23 cellular contexts compared by ENCODE assay signal in the genomic region with DNA sequence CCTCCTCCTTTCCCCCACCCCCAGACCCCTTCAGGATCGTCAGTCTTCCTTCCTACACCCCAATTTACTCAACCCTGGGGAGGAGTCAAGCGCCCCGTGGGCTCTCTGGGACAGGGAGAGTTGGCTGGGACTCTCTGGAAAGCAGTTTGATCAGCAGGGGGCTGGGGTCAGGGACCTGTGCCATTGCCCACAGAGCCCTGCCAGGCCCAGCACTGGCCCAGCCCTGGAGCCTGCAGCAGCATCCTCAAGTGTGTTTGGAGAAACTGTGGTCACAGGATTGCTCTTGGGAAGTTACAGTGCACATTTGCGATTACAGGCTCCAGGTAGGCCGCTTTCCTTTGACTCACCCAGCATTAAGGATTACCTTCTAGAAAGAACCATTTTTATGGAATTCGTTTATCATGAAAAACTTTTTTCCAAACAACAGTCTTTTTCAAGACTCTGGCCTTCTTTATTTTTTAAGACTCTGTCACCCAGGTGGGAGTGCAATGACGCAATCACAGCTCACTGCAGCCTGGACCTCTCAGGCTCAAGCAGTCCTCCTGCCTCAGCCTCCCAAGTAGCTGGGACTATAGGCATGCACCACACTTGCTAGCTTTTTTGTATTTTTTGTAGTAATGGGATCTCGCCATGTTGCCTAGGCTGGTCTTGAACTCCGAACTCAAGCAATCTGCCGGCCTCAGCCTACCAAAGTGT. TPM values are rescaled to one million over a fixed set of nuclear protein-coding genes. Genes with fewer than 3 reads are reported as not detected.
DNase-seq lines count a peak whose midpoint lies in the region; ATAC-seq, FAIRE-seq and TF ChIP-seq lines count a peak whose summit lies in the region.
"Had no signal": no experiment of that assay in that cellular context is flagged by ENCODE, and none has a peak within 500 bp of the region (broad histone marks: within the 10 kb centered on the region; RNA-seq: fewer than 3 reads in every experiment).

No MANE protein-coding gene starts in this region.

- H3K4me1 Mint-ChIP-seq in immature natural killer cell: no peaks in the 10 kb centered on the region
- H3K4me1 Mint-ChIP-seq: B cell; CD4-positive, alpha-beta memory T cell had no signal

- H3K4me1 ChIP-seq in H1 (replicated peaks in 1 of 4; ENCODE audit: control insufficient read depth in 3 of 4, insufficient read depth in 4 of 4, low read length in 3 of 4) (peaks cover 0 to 4% (median under 1%) of the 10 kb centered on the region in 4 experiments; a peak in 2 of 7 replicates), osteoblast (ENCODE audit: insufficient read depth, low read length) (peaks cover 12% of the 10 kb centered on the region)

- intact Hi-C loops in Right ventricle myocardium inferior (cut with DNase I) (no loop called here), Right ventricle myocardium superior (cut with DNase I) (no loop called here), posterior vena cava (cut with DNase I) (loop anchor here in 1 of 2 donors (5.0 kb wide), 1 partner anchor 43 kb away; no protein-coding TSS in a partner anchor)

- H3K4me2 ChIP-seq in H1 (ENCODE audit: insufficient read depth in 1 of 2, low read depth in 2 of 2, low read length in 2 of 2) (no peak overlapping the region), osteoblast (ENCODE audit: insufficient read depth, low read length) (no peak overlapping the region)

- no peak for FAIRE-seq in H1 (lab: Jason Lieb, UNC)

- H3K4me3 ChIP-seq in H1 (ENCODE audit: extremely low read depth in 1 of 4, insufficient read depth in 2 of 4, low read depth in 3 of 4, low read length in 4 of 4) (no peak overlapping the region), osteoblast (ENCODE audit: insufficient read depth, low read length) (no peak overlapping the region)
- H3K4me3 ChIP-seq: GM23248, Peyer's patch, SK-N-MC had no signal

- TF ChIP-seq RAD21 in Ishikawa (IDR thresholded peaks at IDR 0.05; ENCODE audit: low read depth) (no peak), H1 (IDR thresholded peaks at IDR 0.05 in 1 of 2, conservative IDR thresholded peaks at IDR 0.05 in 1 of 2; ENCODE audit: low read depth in 2 of 2, low read length in 2 of 2) (no peak)

- no peak overlapping the region for H2BK12ac ChIP-seq in H1 (ENCODE audit: low read depth, low read length)

- H3K4me3 Mint-ChIP-seq in immature natural killer cell: no peak overlapping the region
- H3K4me3 Mint-ChIP-seq: B cell; CD4-positive, alpha-beta memory T cell had no signal

- no peak overlapping the region for H3K56ac ChIP-seq in H1 (replicated peaks; ENCODE audit: insufficient read length, low read depth, low read length)

- no peak overlapping the region for H3K9ac ChIP-seq in H1 (replicated peaks in 1 of 4; ENCODE audit: extremely low read depth in 1 of 4, low read depth in 3 of 4, low read length in 3 of 4)
- H3K9ac ChIP-seq: GM23248 had no signal

- H4K8ac ChIP-seq in H1 (ENCODE audit: extremely low read depth, insufficient read depth, low read length): no peak overlapping the region; the same call in 1 of the 2 replicates

- H4K5ac ChIP-seq in H1 (ENCODE audit: insufficient read length, low read depth, low read length): no peak overlapping the region

- H3K36me3 ChIP-seq in H1 (ENCODE audit: control insufficient read depth in 2 of 4, insufficient read depth in 4 of 4, low read length in 3 of 4) (no peaks in the 10 kb centered on the region), osteoblast (ENCODE audit: insufficient read depth, low read length) (peaks cover 12% of the 10 kb centered on the region)
- H3K36me3 ChIP-seq: Peyer's patch had no signal

- DNase-seq in Right ventricle myocardium inferior (ENCODE audit: missing footprints) (peak; percentile 25), Right ventricle myocardium superior (no peak), H1 (ENCODE audit: low read depth in 1 of 2, low spot score in 2 of 2) (no peak), osteoblast (ENCODE audit: insufficient read length, low spot score, missing footprints) (peak; percentile 48), posterior vena cava (ENCODE audit: low spot score) (no peak), immature natural killer cell (no peak)
- DNase-seq: CD4-positive, alpha-beta memory T cell; DMS153; GF-D8; GM23248; HCEC 1CT; Karpas-422; NCI-H1436; NCI-H2029; NCI-H748 treated with DMSO at 0.1 percent for 48 hours; NK-92 treated with Interleukin-12 subunit alpha and Interleukin-12 subunit beta, amount 100 ng/mL, for 24 hours; Peyer's patch; SHP77 had no signal

- no peak for TF ChIP-seq EP300 in Ishikawa (IDR thresholded peaks at IDR 0.05; ENCODE audit: borderline replicate concordance)
- no peak for TF ChIP-seq EP300 in H1 (IDR thresholded peaks at IDR 0.05; ENCODE audit: borderline replicate concordance in 1 of 2, low read depth in 2 of 2, low read length in 2 of 2)

- H3K23me2 ChIP-seq in H1 (ENCODE audit: low read depth, low read length): no peaks in the 10 kb centered on the region

- H3K27me3 ChIP-seq in H1 (replicated peaks in 1 of 4; ENCODE audit: control insufficient read depth in 3 of 4, extremely low read depth in 1 of 4, insufficient read depth in 3 of 4, low read length in 3 of 4): no peaks in the 10 kb centered on the region
- no peaks in the 10 kb centered on the region for H3K27me3 ChIP-seq in osteoblast (ENCODE audit: insufficient read depth, low read length)
- H3K27me3 ChIP-seq: Peyer's patch had no signal

- no peak overlapping the region for H3K27ac ChIP-seq in H1 (ENCODE audit: low read depth, low read length)
- H3K27ac ChIP-seq in osteoblast (ENCODE audit: low read depth, low read length): no peak overlapping the region
- H3K27ac ChIP-seq: 22Rv1, GM23248, Peyer's patch, SK-N-MC had no signal

- H3K18ac ChIP-seq in H1 (ENCODE audit: extremely low read depth, low read length): no peak overlapping the region

- no peaks in the 10 kb centered on the region for H3K36me3 Mint-ChIP-seq in immature natural killer cell
- H3K36me3 Mint-ChIP-seq: CD4-positive, alpha-beta memory T cell had no signal

- CTCF ChIA-PET in H1 (lab: Charles Lee; ENCODE audit: partially characterized antibody): interaction anchor here (0.9 to 2.4 kb wide), 4 partner anchors 23 to 32 kb away, joined by 3 to 12 read pairs (median 4); no protein-coding TSS in a partner anchor

- POLR2A ChIA-PET in H1 (lab: Charles Lee; ENCODE audit: partially characterized antibody): no interaction called here

- no peak overlapping the region for H2BK5ac ChIP-seq in H1 (ENCODE audit: low read depth, low read length)

- no peak overlapping the region for H2AK5ac ChIP-seq in H1 (ENCODE audit: low read depth, low read length)

- H4K20me1 ChIP-seq in H1 (replicated peaks in 1 of 2; ENCODE audit: control insufficient read depth in 1 of 2, insufficient read depth in 2 of 2, low read length in 2 of 2) (no peaks in the 10 kb centered on the region), osteoblast (ENCODE audit: insufficient read depth, low read length) (peaks cover 5% of the 10 kb centered on the region)

- no peak overlapping the region for H2BK15ac ChIP-seq in H1 (ENCODE audit: low read length)

- H3K9me3 Mint-ChIP-seq in immature natural killer cell: no peaks in the 10 kb centered on the region
- H3K9me3 Mint-ChIP-seq: CD4-positive, alpha-beta memory T cell had no signal

- no peak overlapping the region for H3K4ac ChIP-seq in H1 (replicated peaks; ENCODE audit: insufficient read length, low read depth, low read length)

- WGBS in H1 (ENCODE audit: extremely low coverage in 1 of 2, insufficient coverage in 1 of 2, insufficient read length in 1 of 2, insufficient replicate concordance in 2 of 2, low coverage in 1 of 2, low lambda C conversion rate in 2 of 2, missing lambda C conversion rate in 1 of 2), 2 experiments: 88% methylated on average over 10 of the region's 10 CpGs; no CpG with 5 or more reads in 1 of the 2 experiments

- no peak overlapping the region for H4K91ac ChIP-seq in H1 (replicated peaks; ENCODE audit: insufficient read length, low read length)

- no peak overlapping the region for H3K27ac Mint-ChIP-seq in immature natural killer cell
- H3K27ac Mint-ChIP-seq: B cell; CD4-positive, alpha-beta memory T cell had no signal

- H3K23ac ChIP-seq in H1 (ENCODE audit: insufficient read length): no peak overlapping the region

- no peaks in the 10 kb centered on the region for H3K9me3 ChIP-seq in H1 (ENCODE audit: insufficient read depth in 2 of 2, low read depth in 1 of 2, low read length in 1 of 2)
- H3K9me3 ChIP-seq in osteoblast (ENCODE audit: low read depth, low read length): no peaks in the 10 kb centered on the region
- H3K9me3 ChIP-seq: Peyer's patch had no signal

- no peak overlapping the region for H2BK20ac ChIP-seq in H1 (ENCODE audit: low read length)

- no peaks in the 10 kb centered on the region for H3K79me1 ChIP-seq in H1 (ENCODE audit: low read depth, low read length)

- H3K79me2 ChIP-seq in H1 (ENCODE audit: control insufficient read depth in 1 of 2, insufficient read depth in 2 of 2, low read length in 2 of 2): no peaks in the 10 kb centered on the region
- H3K79me2 ChIP-seq in osteoblast (ENCODE audit: insufficient read depth, low read length): peaks cover 11% of the 10 kb centered on the region

- H3K14ac ChIP-seq in H1 (ENCODE audit: insufficient read length): no peak overlapping the region

- no peak overlapping the region for H2AFZ ChIP-seq in H1 (ENCODE audit: low read length)
- H2AFZ ChIP-seq in osteoblast (ENCODE audit: low read length): no peak overlapping the region
- H2AFZ ChIP-seq: GM23248 had no signal

- ATAC-seq in Right ventricle myocardium inferior (no peak), Right ventricle myocardium superior (ENCODE audit: poor library complexity) (no peak), GM21717 (IDR thresholded peaks at IDR 0.05; ENCODE audit: unreplicated experiment) (no peak)

- H3K27me3 Mint-ChIP-seq in immature natural killer cell (ENCODE audit: low read depth in 3 of 3): peaks cover 0 to 2% (median 0%) of the 10 kb centered on the region in 3 donors

- TF ChIP-seq CTCF in H1 (IDR thresholded peaks at IDR 0.05; ENCODE audit: control extremely low read depth in 1 of 3, insufficient read depth in 1 of 3, low read depth in 1 of 3, low read length in 3 of 3): no peak
- TF ChIP-seq CTCF in osteoblast (IDR thresholded peaks at IDR 0.05; ENCODE audit: extremely low read depth, low read depth, low read length): no peak

- no peak overlapping the region for H2BK120ac ChIP-seq in H1 (replicated peaks; ENCODE audit: low read depth, low read length)

- TF ChIP-seq POLR2A in H1 (IDR thresholded peaks at IDR 0.05; ENCODE audit: control extremely low read depth in 1 of 2, low read depth in 2 of 2, low read length in 2 of 2): no peak

RNA-seq across cellular contexts. Expression of a gene that starts 50.7 kb away (rescaled TPM):
- total RNA-seq in Right ventricle myocardium inferior (18.1 TPM), Right ventricle myocardium superior (15.4 TPM), osteoblast (39.5 and 43.1 TPM in 2 replicates), posterior vena cava (10 to 100 TPM; 34.9 to 37.7 TPM)
- 5.7 and 5.8 TPM in 2 replicates for total RNA-seq in H1 (2021; fragmentation: NEBNext Ultra II Directional; extraction: Animal tissue kit (Norgen Biotek cat#: 25700))
- polyA plus RNA-seq in H1 (2011; rRNA removed) (2.0 and 2.4 TPM in 2 replicates), immature natural killer cell (not detected)
- polyA plus RNA-seq in H1 (2011; cell fraction: cytosol; rRNA removed): 2.0 TPM
- 2.8 TPM for polyA plus RNA-seq in H1 (2011; cell fraction: nucleus; rRNA removed)
- 2.5 to 3.3 TPM (median 2.9 TPM) in 4 replicates for polyA plus RNA-seq in H1 (2012, experiment 1 of 2)
- 2.1 TPM for polyA plus RNA-seq in H1 (2012, experiment 2 of 2)
- polyA plus RNA-seq in H1 (2013, experiment 1 of 2): 3.7 TPM
- 4.5 TPM for polyA plus RNA-seq in H1 (2013, experiment 2 of 2)
- polyA minus RNA-seq in H1 (2011; rRNA and poly(A)+ RNA removed): 3.9 and 5.0 TPM in 2 replicates
- 3.6 TPM for polyA minus RNA-seq in H1 (2011; cell fraction: cytosol; rRNA and poly(A)+ RNA removed)
- 4.4 TPM for polyA minus RNA-seq in H1 (2011; cell fraction: nucleus; rRNA and poly(A)+ RNA removed)
- total RNA-seq: B cell; CD4-positive, alpha-beta memory T cell had no signal
- polyA plus RNA-seq: CD4-positive, alpha-beta memory T cell had no signal

Comparison
In these comparisons a context has a peak if more than half of its experiments do, and no peak if none do; other contexts are left out.
1. DNase-seq: peak in Right ventricle myocardium inferior (single experiment) and osteoblast (single experiment); none in Right ventricle myocardium superior (single experiment), H1 (0 of 2), posterior vena cava (single experiment) and immature natural killer cell (0 of 3).